17 cellular contexts compared by ENCODE assay signal in genomic region chr15:90799639-90800038, GRCh38.
DNase-seq lines count a peak whose midpoint lies in the region; ATAC-seq and TF ChIP-seq lines count a peak whose summit lies in the region.
"Had no signal": no experiment of that assay in that cellular context is flagged by ENCODE, and none has a peak within 500 bp of the region (broad histone marks: within the 10 kb centered on the region; RNA-seq: fewer than 3 reads in every experiment).

No MANE protein-coding gene starts in this region.

- H3K4me1 Mint-ChIP-seq in natural killer cell treated with Interleukin-12 subunit alpha and Interleukin-12 subunit beta and Interleukin-15 and Interleukin-18, amount 100 ng/mL, for 72 hours (ENCODE audit: low read depth in 2 of 2), result peaks cover 5 to 34% of the 10 kb centered on the region in 2 donors
- H3K4me1 Mint-ChIP-seq in natural killer cell, result peaks cover 0 to 5% of the 10 kb centered on the region in 2 donors

- H3K36me3 ChIP-seq in SJSA1, result peaks cover 24% of the 10 kb centered on the region

- peak overlapping the region; percentile 2 to 80 for H3K27ac Mint-ChIP-seq in natural killer cell treated with Interleukin-12 subunit alpha and Interleukin-12 subunit beta and Interleukin-15 and Interleukin-18, amount 100 ng/mL, for 72 hours
- H3K27ac Mint-ChIP-seq in natural killer cell, result peak overlapping the region in 1 of 2 donors; percentile 29

- H3K27ac ChIP-seq in SJSA1, result peak overlapping the region; percentile 24; the same call in 1 of the 2 replicates

- H3K4me1 ChIP-seq in SJSA1 (replicated peaks), result peaks cover 25% of the 10 kb centered on the region

- no peaks in the 10 kb centered on the region for H3K9me3 Mint-ChIP-seq in natural killer cell treated with Interleukin-12 subunit alpha and Interleukin-12 subunit beta and Interleukin-15 and Interleukin-18, amount 100 ng/mL, for 72 hours
- H3K9me3 Mint-ChIP-seq in natural killer cell, result no peaks in the 10 kb centered on the region

- ATAC-seq in natural killer cell treated with Interleukin-12 subunit alpha and Interleukin-12 subunit beta and Interleukin-15 and Interleukin-18, amount 100 ng/mL, for 72 hours, result no peak
- ATAC-seq in natural killer cell, result no peak
- no peak for ATAC-seq in HG02973 (IDR thresholded peaks at IDR 0.05; ENCODE audit: unreplicated experiment)
- ATAC-seq in HG03460 (IDR thresholded peaks at IDR 0.05; ENCODE audit: unreplicated experiment), result no peak

- no peak for DNase-seq in natural killer cell treated with Interleukin-12 subunit alpha and Interleukin-12 subunit beta and Interleukin-15 and Interleukin-18, amount 100 ng/mL, for 72 hours (ENCODE audit: low spot score)
- DNase-seq in natural killer cell (no peak), SJSA1 (ENCODE audit: low read depth in 1 of 2, low spot score in 2 of 2) (no peak), fibroblast of villous mesenchyme (ENCODE audit: low read depth) (peak; percentile 75), nucleus accumbens (lab: John Stamatoyannopoulos, UW) (no peak)
- DNase-seq: ACHN; C1 segment of cervical spinal cord; DMS79 treated with DMSO at 0.1 percent for 48 hours; KG1; NCI-H1105 treated with DMSO at 0.1 percent for 48 hours; NCI-H1694 treated with DMSO at 0.1 percent for 48 hours; NCI-H2227 treated with DMSO at 0.1 percent for 48 hours; NCI-H526; NK-92 treated with Interleukin-12 subunit alpha and Interleukin-12 subunit beta, amount 100 ng/mL, for 24 hours; Right ventricle myocardium superior had no signal

- peaks cover 30% of the 10 kb centered on the region for H3K36me3 Mint-ChIP-seq in natural killer cell treated with Interleukin-12 subunit alpha and Interleukin-12 subunit beta and Interleukin-15 and Interleukin-18, amount 100 ng/mL, for 72 hours
- H3K36me3 Mint-ChIP-seq in natural killer cell, result no peaks in the 10 kb centered on the region

- H3K27me3 Mint-ChIP-seq in natural killer cell treated with Interleukin-12 subunit alpha and Interleukin-12 subunit beta and Interleukin-15 and Interleukin-18, amount 100 ng/mL, for 72 hours, result no peaks in the 10 kb centered on the region
- no peaks in the 10 kb centered on the region for H3K27me3 Mint-ChIP-seq in natural killer cell (ENCODE audit: low read depth in 2 of 2)

- no peaks in the 10 kb centered on the region for H3K9me3 ChIP-seq in SJSA1 (replicated peaks)

- TF ChIP-seq CTCF in natural killer cell (IDR thresholded peaks at IDR 0.05) (no peak), fibroblast of villous mesenchyme (IDR thresholded peaks at IDR 0.05; ENCODE audit: insufficient read depth, low read depth, low read length) (no peak)

- H3K4me3 ChIP-seq in SJSA1, result no peak overlapping the region
- H3K4me3 ChIP-seq in fibroblast of villous mesenchyme (ENCODE audit: low read depth, low read length), result no peak overlapping the region

- no peak overlapping the region for H3K4me3 Mint-ChIP-seq in natural killer cell treated with Interleukin-12 subunit alpha and Interleukin-12 subunit beta and Interleukin-15 and Interleukin-18, amount 100 ng/mL, for 72 hours
- H3K4me3 Mint-ChIP-seq in natural killer cell, result no peak overlapping the region

- no peaks in the 10 kb centered on the region for H3K27me3 ChIP-seq in SJSA1 (replicated peaks)

- intact Hi-C loops in natural killer cell (cut with micrococcal nuclease), result no loop called here
